In genomic region chr12:8950702-8951478, GRCh38 we compare ENCODE assay signal across 8 cellular contexts. TPM values are rescaled to one million over a fixed set of nuclear protein-coding genes. Genes with fewer than 3 reads are reported as not detected.
DNase-seq lines count a peak whose midpoint lies in the region; ATAC-seq and TF ChIP-seq lines count a peak whose summit lies in the region.

No MANE protein-coding gene starts in this region.

- H3K4me1 ChIP-seq in GM23338 (ENCODE audit: insufficient read depth): peaks cover 12% of the 10 kb centered on the region; the same call in 1 of the 2 replicates

- H3K27me3 ChIP-seq in GM23338 (ENCODE audit: insufficient read depth): no peaks in the 10 kb centered on the region

- H3K27ac ChIP-seq in GM23338 (ENCODE audit: low read depth): no peak overlapping the region
- H3K27ac ChIP-seq in SK-N-MC: peak overlapping the region; percentile 87; the same call in 1 of the 2 replicates

- H3K9me3 Mint-ChIP-seq in GM23338: peaks cover 41% of the 10 kb centered on the region

- peak overlapping the region; percentile 91 for H3K4me3 Mint-ChIP-seq in GM23338

- peak overlapping the region; percentile 86; the same call in 1 of the 2 replicates for H2AFZ ChIP-seq in GM23338

- H3K27ac Mint-ChIP-seq in GM23338: no peak overlapping the region

- TF ChIP-seq CTCF in GM23338 (conservative IDR thresholded peaks at IDR 0.05; ENCODE audit: low read depth in 2 of 2) (no peak), fibroblast of mammary gland (conservative IDR thresholded peaks at IDR 0.05; ENCODE audit: control insufficient read depth, insufficient read depth, low read depth, low read length) (no peak)

- peaks cover 39% of the 10 kb centered on the region for H3K79me2 ChIP-seq in GM23338 (replicated peaks; ENCODE audit: insufficient read depth)

- peaks cover 51% of the 10 kb centered on the region for H3K36me3 Mint-ChIP-seq in GM23338 (ENCODE audit: low read depth)

- no peaks in the 10 kb centered on the region for H3K9me2 ChIP-seq in GM23338 (ENCODE audit: insufficient read depth)

- no peak for DNase-seq in GM23338 (ENCODE audit: low spot score)
- no peak for DNase-seq in SK-N-MC (ENCODE audit: low read depth, low spot score)
- no peak for DNase-seq in fibroblast of mammary gland (ENCODE audit: low read depth)
- no peak for DNase-seq in skeletal muscle cell (ENCODE audit: low read depth)
- no peak for DNase-seq in stimulated activated CD4-positive, alpha-beta T cell treated with anti-CD3 and anti-CD28 coated beads, Interleukin-2, amount 100 ng/mL, for 24 hours
- DNase-seq in GDM1 (lab: John Stamatoyannopoulos, UW): no peak
- DNase-seq in NCI-H1417 (lab: John Stamatoyannopoulos, UW): no peak
- DNase-seq in NCI-H1048 (lab: John Stamatoyannopoulos, UW): no peak

- peaks cover 3% of the 10 kb centered on the region for H3K27me3 Mint-ChIP-seq in GM23338 (ENCODE audit: insufficient read depth, low read depth, poor library complexity)

- peaks cover 11% of the 10 kb centered on the region for H3F3A ChIP-seq in GM23338 (replicated peaks; ENCODE audit: low read depth)

- H3K9ac ChIP-seq in SK-N-MC (ENCODE audit: insufficient read length): peak overlapping the region; percentile 85

- no peak for ATAC-seq in GM23338

- H3K4me1 Mint-ChIP-seq in GM23338: peaks cover 12% of the 10 kb centered on the region

- no peaks in the 10 kb centered on the region for H3K9me3 ChIP-seq in SK-N-MC (ENCODE audit: low read depth, low read length)

- H3K4me2 ChIP-seq in GM23338: peak overlapping the region; percentile 95

- H4K20me1 ChIP-seq in GM23338 (replicated peaks; ENCODE audit: insufficient read depth): peaks cover 24% of the 10 kb centered on the region

- H3K4me3 ChIP-seq in GM23338: peak overlapping the region; percentile 86
- H3K4me3 ChIP-seq in SK-N-MC: peak overlapping the region; percentile 83
- peak overlapping the region; percentile 99 for H3K4me3 ChIP-seq in fibroblast of mammary gland (ENCODE audit: control insufficient read depth, low read depth, low read length)
- H3K4me3 ChIP-seq in skeletal muscle cell (ENCODE audit: low read depth, low read length): peak overlapping the region; percentile 82

- H3K36me3 ChIP-seq in GM23338 (ENCODE audit: insufficient read depth) (peaks cover 23% of the 10 kb centered on the region; the same call in 1 of the 2 replicates), SK-N-MC (ENCODE audit: insufficient read depth, low read length) (peaks cover 9% of the 10 kb centered on the region)

TF ChIP-seq in GM23338, 12 proteins besides CTCF, POLR2A, EP300 and RAD21 (continues in another document):
- TF ChIP-seq EZH2 (IDR thresholded peaks at IDR 0.05; ENCODE audit: low read depth, unreplicated experiment): no peak
- TF ChIP-seq STAT1 (IDR thresholded peaks at IDR 0.05; ENCODE audit: unreplicated experiment): no peak
- no peak for TF ChIP-seq REST (IDR thresholded peaks at IDR 0.05; ENCODE audit: unreplicated experiment)
- no peak for TF ChIP-seq JUNB (IDR thresholded peaks at IDR 0.05; ENCODE audit: unreplicated experiment)
- TF ChIP-seq ZNF331 (CRISPR knock-in tag; IDR thresholded peaks at IDR 0.05; ENCODE audit: low read depth): no peak
- TF ChIP-seq ETS1 (IDR thresholded peaks at IDR 0.05): no peak
- no peak for TF ChIP-seq CREB1 (CRISPR knock-in tag; IDR thresholded peaks at IDR 0.05; ENCODE audit: low read depth)
- TF ChIP-seq EZH2phosphoT487 (IDR thresholded peaks at IDR 0.05; ENCODE audit: unreplicated experiment): no peak
- TF ChIP-seq NANOG (IDR thresholded peaks at IDR 0.05; ENCODE audit: borderline replicate concordance): no peak

RNA-seq across cellular contexts. Expression of gene M6PR, which starts 1.4 kb away (rescaled TPM):
- total RNA-seq in GM23338 (2014; rRNA removed; shearing (Covaris generic)): 66.8 and 103 TPM in 2 replicates
- 147 and 159 TPM in 2 replicates for polyA plus RNA-seq in GM23338 (2016; fragmentation: Nextera tagmentation; extraction: Ambion mirVana)

RNA-seq across cellular contexts. Expression of gene PHC1, which starts 36.6 kb away (rescaled TPM):
- total RNA-seq in GM23338 (2014; rRNA removed; shearing (Covaris generic)): 1,003 and 1,069 TPM in 2 replicates
- 252 and 303 TPM in 2 replicates for polyA plus RNA-seq in GM23338 (2016; fragmentation: Nextera tagmentation; extraction: Ambion mirVana)

RNA-seq across cellular contexts. Expression of gene KLRG1, which starts 38.5 kb away (rescaled TPM):
- total RNA-seq in GM23338 (2014; rRNA removed; shearing (Covaris generic)): 5.1 and 8.0 TPM in 2 replicates
- polyA plus RNA-seq in GM23338 (2016; fragmentation: Nextera tagmentation; extraction: Ambion mirVana): 6.0 and 7.9 TPM in 2 replicates
